ENCODE assay signal across 8 cellular contexts in genomic region chr13:110819203-110820014, GRCh38.
DNase-seq lines count a peak whose midpoint lies in the region; ATAC-seq and TF ChIP-seq lines count a peak whose summit lies in the region.

No MANE protein-coding gene starts in this region.

- H3K9me2 ChIP-seq in SK-N-SH: no peaks in the 10 kb centered on the region

- H3K4me2 ChIP-seq in DND-41 (ENCODE audit: insufficient read depth, low read length): no peak overlapping the region
- H3K4me2 ChIP-seq in SK-N-SH: no peak overlapping the region

- H4K20me1 ChIP-seq in DND-41 (ENCODE audit: insufficient read depth, low read length) (no peaks in the 10 kb centered on the region; the same call in 1 of the 2 replicates), SK-N-SH (ENCODE audit: insufficient read depth) (no peaks in the 10 kb centered on the region)

- peaks cover 27% of the 10 kb centered on the region for H3K27me3 Mint-ChIP-seq in activated naive CD4-positive, alpha-beta T cell treated with anti-CD3 and anti-CD28 coated beads, Interleukin-2, amount 10 ng/mL, durations not matched to agents 7 days and 5 days

- CTCF ChIA-PET in SK-N-SH (lab: Yijun Ruan, JAX): interaction anchor here (0.7 to 1.9 kb wide), 11 partner anchors 9 to 226 kb away, joined by 3 to 16 read pairs (median 4); no protein-coding TSS in a partner anchor
- CTCF ChIA-PET in activated naive CD4-positive, alpha-beta T cell treated with anti-CD3 and anti-CD28 coated beads, Interleukin-2, amount 10 ng/mL, durations not matched to agents 7 days and 5 days (lab: Charles Lee): interaction anchor here (0.9 to 2.4 kb wide), 16 partner anchors 10 to 364 kb away, joined by 3 to 12 read pairs (median 4); no protein-coding TSS in a partner anchor

- POLR2A ChIA-PET in SK-N-SH (lab: Yijun Ruan, JAX): no interaction called here

- H3K27me3 ChIP-seq in DND-41 (ENCODE audit: insufficient read depth, low read length, poor library complexity) (peaks cover 10% of the 10 kb centered on the region), SK-N-SH (ENCODE audit: insufficient read depth) (no peaks in the 10 kb centered on the region), upper lobe of right lung (no peaks in the 10 kb centered on the region)

- intact Hi-C loops in head of caudate nucleus (cut with DNase I): loop anchor here (10.0 kb wide), 2 partner anchors 105 to 225 kb away; partner anchors contain the start of gene ING1
- intact Hi-C loops in posterior cingulate gyrus (cut with DNase I): loop anchor here (1.0 to 5.0 kb wide), 4 partner anchors 104 to 362 kb away; no protein-coding TSS in a partner anchor
- intact Hi-C loops in upper lobe of right lung (cut with DNase I): loop anchor here (10.0 kb wide), 1 partner anchor 235 kb away; no protein-coding TSS in a partner anchor

- peak; percentile 92 for TF ChIP-seq RAD21 in SK-N-SH (IDR thresholded peaks at IDR 0.05; ENCODE audit: low read length)

- no peak overlapping the region for H2AFZ ChIP-seq in DND-41 (ENCODE audit: low read depth, low read length)
- no peak overlapping the region for H2AFZ ChIP-seq in SK-N-SH (ENCODE audit: low read depth)

- H3K9me3 ChIP-seq in DND-41 (ENCODE audit: insufficient read depth, low read length, severe bottlenecking): no peaks in the 10 kb centered on the region
- H3K9me3 ChIP-seq in SK-N-SH: no peaks in the 10 kb centered on the region
- no peaks in the 10 kb centered on the region for H3K9me3 ChIP-seq in upper lobe of right lung

- TF ChIP-seq CTCF in DND-41 (IDR thresholded peaks at IDR 0.05; ENCODE audit: borderline replicate concordance, extremely low read depth, low read length, poor library complexity, severe bottlenecking) (peak; percentile 97), SK-N-SH (IDR thresholded peaks at IDR 0.05) (peak; percentile 98), upper lobe of right lung (IDR thresholded peaks at IDR 0.05) (peak; percentile 98)

- H3K4me1 Mint-ChIP-seq in activated naive CD4-positive, alpha-beta T cell treated with anti-CD3 and anti-CD28 coated beads, Interleukin-2, amount 10 ng/mL, durations not matched to agents 7 days and 5 days: peaks cover 9% of the 10 kb centered on the region

- 36% methylated on average over 16 of the region's 17 CpGs for WGBS in SK-N-SH (ENCODE audit: low lambda C conversion rate)

- H3K4me3 Mint-ChIP-seq in activated naive CD4-positive, alpha-beta T cell treated with anti-CD3 and anti-CD28 coated beads, Interleukin-2, amount 10 ng/mL, durations not matched to agents 7 days and 5 days: no peak overlapping the region

- H3K27ac Mint-ChIP-seq in activated naive CD4-positive, alpha-beta T cell treated with anti-CD3 and anti-CD28 coated beads, Interleukin-2, amount 10 ng/mL, durations not matched to agents 7 days and 5 days: no peak overlapping the region

- H3K79me2 ChIP-seq in DND-41 (ENCODE audit: insufficient read depth, low read length) (no peaks in the 10 kb centered on the region), SK-N-SH (ENCODE audit: insufficient read depth) (no peaks in the 10 kb centered on the region)

- H3K36me3 ChIP-seq in DND-41 (ENCODE audit: insufficient read depth, low read length): no peaks in the 10 kb centered on the region
- H3K36me3 ChIP-seq in SK-N-SH (replicated peaks in 1 of 2; ENCODE audit: control insufficient read depth in 1 of 2, insufficient read depth in 2 of 2, low read length in 1 of 2): no peaks in the 10 kb centered on the region
- H3K36me3 ChIP-seq in upper lobe of right lung: no peaks in the 10 kb centered on the region

- H3K4me3 ChIP-seq in DND-41 (ENCODE audit: low read depth in 1 of 2, low read length in 2 of 2) (no peak overlapping the region), SK-N-SH (ENCODE audit: low read depth in 2 of 2, low read length in 1 of 2) (peak overlapping the region in 1 of 2 experiments; percentile 9; a peak in 1 of 4 replicates), upper lobe of right lung (no peak overlapping the region)

- ATAC-seq in DND-41 (ENCODE audit: insufficient read depth, low read depth): peak; percentile 91
- peak; percentile 94 for ATAC-seq in GM21526 (IDR thresholded peaks at IDR 0.05; ENCODE audit: low FRiP score, unreplicated experiment)
- peak; percentile 99 for ATAC-seq in upper lobe of right lung

- DNase-seq in DND-41 (peak; percentile 68), HuH-7.5 (ENCODE audit: low spot score) (peak; percentile 75), SK-N-SH (peak; percentile 93), head of caudate nucleus (peak; percentile 54 to 93 (median 82)), posterior cingulate gyrus (peak; percentile 60 to 97 (median 84)), upper lobe of right lung (peak; percentile 89)
- peak; percentile 83 for DNase-seq in activated naive CD4-positive, alpha-beta T cell treated with anti-CD3 and anti-CD28 coated beads, Interleukin-2, amount 10 ng/mL, durations not matched to agents 7 days and 5 days

- H3K27ac ChIP-seq in DND-41 (ENCODE audit: low read length) (no peak overlapping the region), SK-N-SH (ENCODE audit: low read depth in 2 of 2, low read length in 1 of 2) (no peak overlapping the region), upper lobe of right lung (no peak overlapping the region)

- H3K36me3 Mint-ChIP-seq in activated naive CD4-positive, alpha-beta T cell treated with anti-CD3 and anti-CD28 coated beads, Interleukin-2, amount 10 ng/mL, durations not matched to agents 7 days and 5 days: no peaks in the 10 kb centered on the region

- TF ChIP-seq EP300 in SK-N-SH (IDR thresholded peaks at IDR 0.05; ENCODE audit: borderline replicate concordance in 1 of 2, low read depth in 1 of 2, low read length in 1 of 2): no peak

- H3K9me3 Mint-ChIP-seq in activated naive CD4-positive, alpha-beta T cell treated with anti-CD3 and anti-CD28 coated beads, Interleukin-2, amount 10 ng/mL, durations not matched to agents 7 days and 5 days: no peaks in the 10 kb centered on the region

- H3K4me1 ChIP-seq in DND-41 (ENCODE audit: insufficient read depth, low read length) (no peaks in the 10 kb centered on the region), SK-N-SH (ENCODE audit: control insufficient read depth in 1 of 2, insufficient read depth in 2 of 2, low read depth in 1 of 2, low read length in 1 of 2) (peaks cover 0 to 3% of the 10 kb centered on the region in 2 experiments; a peak in 1 of 4 replicates), upper lobe of right lung (peaks cover 6% of the 10 kb centered on the region)

- H3K9ac ChIP-seq in DND-41 (ENCODE audit: low read depth, low read length): no peak overlapping the region
- H3K9ac ChIP-seq in SK-N-SH: no peak overlapping the region

- H3F3A ChIP-seq in SK-N-SH (replicated peaks; ENCODE audit: insufficient read depth): no peaks in the 10 kb centered on the region

TF ChIP-seq in SK-N-SH, 30 proteins besides CTCF, POLR2A, EP300 and RAD21:
- no peak for TF ChIP-seq USF1 (IDR thresholded peaks at IDR 0.05; ENCODE audit: borderline replicate concordance, low read depth)
- TF ChIP-seq SMC3 (IDR thresholded peaks at IDR 0.05; ENCODE audit: low read depth, low read length): peak; percentile 93
- peak; percentile 30; the same call in 1 of the 2 replicates for TF ChIP-seq MAX (IDR thresholded peaks at IDR 0.05; ENCODE audit: low read depth)
